ENCODE assay signal across 8 cellular contexts in genomic region chr14:102086972-102087761, GRCh38. TPM values are rescaled to one million over a fixed set of nuclear protein-coding genes. Genes with fewer than 3 reads are reported as not detected.
DNase-seq lines count a peak whose midpoint lies in the region; ATAC-seq, FAIRE-seq and TF ChIP-seq lines count a peak whose summit lies in the region.

TSS of gene HSP90AA1 (minus strand) at chr14:102087044. CDS start at chr14:102086378, 666 bp downstream.

- DNase-seq in AG10803 (ENCODE audit: low read depth), result peak; percentile 88
- DNase-seq in NCI-H446 treated with DMSO at 0.1 percent for 48 hours (lab: John Stamatoyannopoulos, UW), result peak; percentile 89
- DNase-seq in central memory CD8-positive, alpha-beta T cell (ENCODE audit: low spot score in 2 of 2), result peak; percentile 87 to 90
- DNase-seq in kidney, result peak; percentile 99
- peak; percentile 96 for DNase-seq in stimulated activated CD4-positive, alpha-beta T cell treated with anti-CD3 and anti-CD28 coated beads, Interleukin-15, amount 100 ng/mL, for 1 hour (ENCODE audit: low read depth in 1 of 2, low spot score in 1 of 2)

- H3K27me3 Mint-ChIP-seq in central memory CD8-positive, alpha-beta T cell, result no peaks in the 10 kb centered on the region

- peaks cover 60% of the 10 kb centered on the region for H3K36me3 Mint-ChIP-seq in central memory CD8-positive, alpha-beta T cell (ENCODE audit: insufficient read depth)

- H3K9me3 Mint-ChIP-seq in central memory CD8-positive, alpha-beta T cell, result no peaks in the 10 kb centered on the region

- H3K9ac ChIP-seq in kidney (ENCODE audit: low read length in 2 of 2), result peak within 1 kb of the TSS; percentile 98

- peaks cover 25 to 37% of the 10 kb centered on the region in 2 donors for H3K36me3 ChIP-seq in kidney (ENCODE audit: control insufficient read depth in 1 of 2, insufficient read depth in 2 of 2, low read length in 2 of 2)

- intact Hi-C loops in kidney (cut with DNase I), result no loop called here

- peak within 1 kb of the TSS; percentile 92 for H3K4me3 Mint-ChIP-seq in central memory CD8-positive, alpha-beta T cell

- ATAC-seq in GM19035 (IDR thresholded peaks at IDR 0.05; ENCODE audit: unreplicated experiment), result peak; percentile 77
- ATAC-seq in HG03342 (IDR thresholded peaks at IDR 0.05; ENCODE audit: unreplicated experiment), result peak; percentile 70
- ATAC-seq in activated CD4-positive, CD25-positive, alpha-beta regulatory T cell treated with anti-CD3 and anti-CD28 coated beads, Interleukin-2, amount 50 U/mL, for 24 hours, result peak; percentile 72 to 77
- peak; percentile 74 for ATAC-seq in central memory CD8-positive, alpha-beta T cell (replicated peaks; ENCODE audit: extremely low read depth, poor library complexity, severe bottlenecking)

- peaks cover 69% of the 10 kb centered on the region for H3K4me1 Mint-ChIP-seq in central memory CD8-positive, alpha-beta T cell

- FAIRE-seq in kidney (lab: Jason Lieb, UNC), result no peak

- peak within 1 kb of the TSS; percentile 74 for H3K4me3 ChIP-seq in AG10803 (ENCODE audit: low read length)
- H3K4me3 ChIP-seq in kidney (ENCODE audit: low read length in 2 of 2), result peak within 1 kb of the TSS; percentile 88 to 92

- H3K27ac ChIP-seq in kidney (ENCODE audit: low read depth in 2 of 2, low read length in 2 of 2), result peak within 1 kb of the TSS; percentile 100

- peak within 1 kb of the TSS; percentile 83 for H3K27ac Mint-ChIP-seq in central memory CD8-positive, alpha-beta T cell (ENCODE audit: low read depth)

- TF ChIP-seq CTCF in AG10803 (conservative IDR thresholded peaks at IDR 0.05; ENCODE audit: low read length) (0 out of 2 replicates have a peak, but pooled peaks have one; percentile 18), kidney (IDR thresholded peaks at IDR 0.05; ENCODE audit: borderline replicate concordance, extremely low read depth, insufficient read depth) (no peak)

- H3K9me3 ChIP-seq in kidney (ENCODE audit: control insufficient read depth in 1 of 2, low read length in 2 of 2), result no peaks in the 10 kb centered on the region

- peaks cover 20 to 22% of the 10 kb centered on the region in 2 donors for H3K4me1 ChIP-seq in kidney (ENCODE audit: control insufficient read depth in 1 of 2, insufficient read depth in 1 of 2, low read depth in 1 of 2, low read length in 2 of 2)

RNA-seq across cellular contexts. Expression of gene HSP90AA1, which starts in this region (rescaled TPM):
- 409 TPM for total RNA-seq in kidney
- polyA plus RNA-seq in kidney (ENCODE audit: insufficient read depth, low read depth, low replicate concordance), result 455 TPM

Comparison
In these comparisons a context has a peak if more than half of its experiments do, and no peak if none do; other contexts are left out.
1. Peak in every context shown above with its lines: DNase-seq, ATAC-seq, H3K4me3 ChIP-seq and H3K27ac ChIP-seq.